25 cellular contexts compared by ENCODE assay signal in the genomic region with DNA sequence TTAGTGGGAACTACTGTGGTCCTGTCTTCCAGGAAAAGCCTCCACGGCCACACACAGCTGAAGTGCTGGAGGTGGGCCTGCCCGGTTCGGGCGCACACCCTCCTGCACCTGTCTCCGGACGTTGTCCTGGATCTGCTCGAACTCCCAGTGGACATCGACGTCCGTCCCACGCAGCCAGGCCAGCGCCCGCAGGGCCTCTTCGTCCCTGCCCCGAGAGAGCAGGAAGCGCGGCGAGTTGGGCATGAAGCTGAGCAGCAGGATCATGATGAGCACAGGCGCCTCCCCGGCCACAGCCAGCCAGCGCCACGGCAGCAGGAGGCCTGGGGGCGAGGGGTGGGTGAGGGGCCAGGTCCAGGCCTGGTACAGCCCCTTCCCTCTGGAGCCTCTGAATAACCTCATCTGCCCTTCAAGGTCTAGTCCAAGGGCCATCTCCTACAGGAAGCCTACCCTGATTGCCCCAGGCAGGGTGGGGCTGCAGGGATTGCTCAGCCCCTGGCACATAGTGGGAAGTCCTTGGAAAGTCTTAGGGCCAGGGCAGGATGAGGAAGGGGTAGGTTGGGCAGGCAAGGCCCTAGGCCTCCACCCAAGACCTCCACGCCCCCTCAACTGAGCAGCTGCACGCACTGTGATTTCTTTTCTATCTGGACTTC. TPM values are rescaled to one million over a fixed set of nuclear protein-coding genes. Genes with fewer than 3 reads are reported as not detected.
A peak's percentile ranks its signal among the peaks of the same experiment; 100 is the strongest.
DNase-seq lines count a peak whose midpoint lies in the region; ATAC-seq and TF ChIP-seq lines count a peak whose summit lies in the region.
"Had no signal": no experiment of that assay in that cellular context is flagged by ENCODE, and none has a peak within 500 bp of the region (broad histone marks: within the 10 kb centered on the region; RNA-seq: fewer than 3 reads in every experiment).

No MANE protein-coding gene starts in this region.

- TF ChIP-seq POLR2A in heart left ventricle (IDR thresholded peaks at IDR 0.05) (no peak), breast epithelium (IDR thresholded peaks at IDR 0.05) (no peak)

- ATAC-seq in right cardiac atrium = no peak
- no peak for ATAC-seq in heart left ventricle
- no peak for ATAC-seq in left lobe of liver
- ATAC-seq: Panc1 had no signal

- intact Hi-C loops in right cardiac atrium (cut with DNase I) (no loop called here), heart left ventricle (cut with DNase I) (no loop called here), breast epithelium (cut with DNase I; ENCODE audit: low total_unique reads) (no loop called here)
- intact Hi-C loops in dendritic cell treated with granulocyte-macrophage colony-stimulating factor and Interleukin-4, amounts not matched to agents 40 ng/mL and 50 ng/mL, for 4 days (cut with micrococcal nuclease) = loop anchor here (5.0 kb wide), 1 partner anchor 118 kb away; the partner anchor contains the start of genes SURF1 and SURF2

- peak overlapping the region; percentile 38 for H3K9ac ChIP-seq in NT2/D1 (ENCODE audit: insufficient read length, low read depth)
- H3K9ac ChIP-seq: GM23248 had no signal

- peaks cover 71% of the 10 kb centered on the region for H3K36me3 Mint-ChIP-seq in dendritic cell treated with granulocyte-macrophage colony-stimulating factor and Interleukin-4, amounts not matched to agents 40 ng/mL and 50 ng/mL, for 4 days (ENCODE audit: low read depth)

- H3K9me3 Mint-ChIP-seq in dendritic cell treated with granulocyte-macrophage colony-stimulating factor and Interleukin-4, amounts not matched to agents 40 ng/mL and 50 ng/mL, for 4 days = no peaks in the 10 kb centered on the region

- DNase-seq in right cardiac atrium (peak in 2 of 3 donors; percentile 26 to 66), heart left ventricle (no peak), NT2/D1 (ENCODE audit: low read depth, low spot score) (no peak), SK-N-DZ (ENCODE audit: low spot score) (no peak), AML-193 (lab: John Stamatoyannopoulos, UW) (no peak), breast epithelium (ENCODE audit: low spot score in 2 of 2) (no peak), left lobe of liver (ENCODE audit: low spot score) (no peak)
- DNase-seq: ACHN, DMS153, GM23248, H7, NCI-H1048, NCI-H1417, NCI-H1694 treated with DMSO at 0.1 percent for 48 hours, NCI-H2081, NCI-H2227 treated with DMSO at 0.1 percent for 48 hours, NCI-H526 treated with DMSO at 0.1 percent for 48 hours, SHP77 treated with DMSO at 0.1 percent for 48 hours had no signal

- peaks cover 86% of the 10 kb centered on the region for H3K4me1 Mint-ChIP-seq in dendritic cell treated with granulocyte-macrophage colony-stimulating factor and Interleukin-4, amounts not matched to agents 40 ng/mL and 50 ng/mL, for 4 days (ENCODE audit: low read depth)

- peaks cover 7% of the 10 kb centered on the region for H3K27me3 Mint-ChIP-seq in dendritic cell treated with granulocyte-macrophage colony-stimulating factor and Interleukin-4, amounts not matched to agents 40 ng/mL and 50 ng/mL, for 4 days

- H3K4me3 ChIP-seq in right cardiac atrium (ENCODE audit: low read length) = no peak overlapping the region
- peak overlapping the region in 1 of 12 donors; percentile 20 for H3K4me3 ChIP-seq in heart left ventricle
- no peak overlapping the region for H3K4me3 ChIP-seq in NT2/D1 (ENCODE audit: insufficient read length, low read depth)
- no peak overlapping the region for H3K4me3 ChIP-seq in breast epithelium
- H3K4me3 ChIP-seq: GM23248, SK-N-MC had no signal

- peak overlapping the region; percentile 86 for H3K4me3 Mint-ChIP-seq in dendritic cell treated with granulocyte-macrophage colony-stimulating factor and Interleukin-4, amounts not matched to agents 40 ng/mL and 50 ng/mL, for 4 days

- H3K9me3 ChIP-seq in right cardiac atrium (ENCODE audit: control insufficient read depth, low read length) (no peaks in the 10 kb centered on the region), heart left ventricle (no peaks in the 10 kb centered on the region), NT2/D1 (ENCODE audit: insufficient read depth, low read length) (no peaks in the 10 kb centered on the region), breast epithelium (no peaks in the 10 kb centered on the region)

- H3K4me1 ChIP-seq in right cardiac atrium (ENCODE audit: control insufficient read depth, insufficient read depth, low read length) (no peaks in the 10 kb centered on the region), heart left ventricle (peaks cover 0 to 71% (median 17%) of the 10 kb centered on the region in 12 donors), NT2/D1 (ENCODE audit: insufficient read depth, insufficient read length) (peaks cover 13% of the 10 kb centered on the region), breast epithelium (no peaks in the 10 kb centered on the region)

- H3K27me3 ChIP-seq in right cardiac atrium (ENCODE audit: control insufficient read depth, insufficient read depth) (no peaks in the 10 kb centered on the region), heart left ventricle (no peaks in the 10 kb centered on the region), NT2/D1 (ENCODE audit: insufficient read depth, insufficient read length) (peaks cover 9% of the 10 kb centered on the region), breast epithelium (peaks cover 0 to 5% of the 10 kb centered on the region in 2 donors)

- peaks cover 0 to 50% (median 3%) of the 10 kb centered on the region in 9 donors for H3K36me3 ChIP-seq in heart left ventricle
- peaks cover 70% of the 10 kb centered on the region for H3K36me3 ChIP-seq in NT2/D1 (ENCODE audit: insufficient read depth, insufficient read length, low read length)
- no peaks in the 10 kb centered on the region for H3K36me3 ChIP-seq in breast epithelium

- 94% methylated on average over 25 of the region's 25 CpGs for WGBS in right cardiac atrium
- 94 to 96% (median 95%) methylated on average over 19 to 25 of the region's 25 CpGs for WGBS in heart left ventricle, 4 donors

- no peak overlapping the region for H3K27ac ChIP-seq in right cardiac atrium (ENCODE audit: low read length)
- no peak overlapping the region for H3K27ac ChIP-seq in heart left ventricle
- H3K27ac ChIP-seq in breast epithelium = no peak overlapping the region
- H3K27ac ChIP-seq: 22Rv1, C4-2B, GM23248, SK-N-MC had no signal

- peak overlapping the region; percentile 79 for H3K27ac Mint-ChIP-seq in dendritic cell treated with granulocyte-macrophage colony-stimulating factor and Interleukin-4, amounts not matched to agents 40 ng/mL and 50 ng/mL, for 4 days

- TF ChIP-seq CTCF in heart left ventricle (IDR thresholded peaks at IDR 0.05) (no peak), breast epithelium (IDR thresholded peaks at IDR 0.05) (no peak)

RNA-seq across cellular contexts. Expression of gene SLC2A6, which starts 3.5 kb away (rescaled TPM):
- total RNA-seq in right cardiac atrium (1 to 10 TPM; 1.7 to 4.0 (median 3.6) TPM), heart left ventricle (10 to 100 TPM in 1 of 9 donors, 1 to 10 TPM in 8; 1.8 to 10.4 (median 3.2) TPM), breast epithelium (1 to 10 TPM; 1.8 to 2.0 (median 1.8) TPM), left lobe of liver (1.3 TPM)
- polyA plus RNA-seq in right cardiac atrium (3.7 TPM), heart left ventricle (1 to 10 TPM; 2.7 to 4.9 TPM)
- 12.3 and 16.2 TPM in 2 replicates for polyA plus RNA-seq in SK-N-DZ (2014; cell fraction: cytosol; rRNA removed)
- polyA plus RNA-seq in SK-N-DZ (2014; cell fraction: nucleus; rRNA removed) = 11.7 and 14.6 TPM in 2 replicates

RNA-seq across cellular contexts. Expression of gene CACFD1, which starts 15.6 kb away (rescaled TPM):
- total RNA-seq in right cardiac atrium = 10 to 100 TPM; 10.8 to 13.9 (median 13.8) TPM
- 12.8 TPM for polyA plus RNA-seq in right cardiac atrium
- total RNA-seq in heart left ventricle = 10 to 100 TPM in 7 of 9 donors, 1 to 10 TPM in 2; 8.0 to 15.3 (median 11.6) TPM
- 10 to 100 TPM; 10.9 to 21.9 TPM for polyA plus RNA-seq in heart left ventricle
- polyA plus RNA-seq in SK-N-DZ (2014; cell fraction: cytosol; rRNA removed) = 18.9 and 19.6 TPM in 2 replicates
- polyA plus RNA-seq in SK-N-DZ (2014; cell fraction: nucleus; rRNA removed) = 14.7 and 19.8 TPM in 2 replicates
- total RNA-seq in breast epithelium = 10 to 100 TPM in 2 of 3 donors, 1 to 10 TPM in 1; 5.0 to 19.5 (median 13.4) TPM
- total RNA-seq in left lobe of liver = 30.0 TPM

RNA-seq across cellular contexts. Expression of gene MYMK, which starts 49.3 kb away (rescaled TPM):
- not detected for total RNA-seq in right cardiac atrium
- polyA plus RNA-seq in right cardiac atrium = not detected
- not detected for total RNA-seq in heart left ventricle
- polyA plus RNA-seq in heart left ventricle = not detected
- not detected in 2 replicates for polyA plus RNA-seq in SK-N-DZ (2014; cell fraction: cytosol; rRNA removed)
- polyA plus RNA-seq in SK-N-DZ (2014; cell fraction: nucleus; rRNA removed) = not detected in 2 replicates
- total RNA-seq in breast epithelium = not detected
- not detected for total RNA-seq in left lobe of liver
- total RNA-seq: GM23248, H7, NCI-H460, OCI-LY7 had no signal
- polyA plus RNA-seq: GM23248 had no signal

RNA-seq across cellular contexts. Expression of gene ADAMTS13, which starts 53.2 kb away (rescaled TPM):
- total RNA-seq in right cardiac atrium = 1 to 10 TPM; 2.1 to 4.1 (median 3.5) TPM
- polyA plus RNA-seq in right cardiac atrium = 4.6 TPM
- 1 to 10 TPM; 1.0 to 3.7 (median 2.7) TPM for total RNA-seq in heart left ventricle
- polyA plus RNA-seq in heart left ventricle = 1 to 10 TPM in 1 of 2 donors, under 1 TPM in 1; 0.64 to 5.8 TPM
- 1.1 and 2.9 TPM in 2 replicates for polyA plus RNA-seq in SK-N-DZ (2014; cell fraction: cytosol; rRNA removed)
- 18.7 and 20.6 TPM in 2 replicates for polyA plus RNA-seq in SK-N-DZ (2014; cell fraction: nucleus; rRNA removed)
- 1 to 10 TPM in 1 of 3 donors, under 1 TPM in 2; 0.88 to 2.9 (median 0.96) TPM for total RNA-seq in breast epithelium
- 21.4 TPM for total RNA-seq in left lobe of liver

RNA-seq across cellular contexts. Expression of gene REXO4, which starts 57.6 kb away (rescaled TPM):
- total RNA-seq in right cardiac atrium = 10 to 100 TPM; 11.9 to 16.3 (median 15.0) TPM
- 10.5 TPM for polyA plus RNA-seq in right cardiac atrium
- total RNA-seq in heart left ventricle = 10 to 100 TPM in 8 of 9 donors, 1 to 10 TPM in 1; 9.6 to 21.5 (median 13.7) TPM
- polyA plus RNA-seq in heart left ventricle = 10 to 100 TPM; 10.7 to 30.6 TPM
- 17.9 and 21.2 TPM in 2 replicates for polyA plus RNA-seq in SK-N-DZ (2014; cell fraction: cytosol; rRNA removed)
- 14.0 and 14.5 TPM in 2 replicates for polyA plus RNA-seq in SK-N-DZ (2014; cell fraction: nucleus; rRNA removed)
- 10 to 100 TPM; 14.2 to 20.5 (median 18.7) TPM for total RNA-seq in breast epithelium
- total RNA-seq in left lobe of liver = 12.3 TPM

Comparison
In these comparisons a context has a peak if more than half of its experiments do, and no peak if none do; other contexts are left out.
1. DNase-seq: peak in right cardiac atrium (2 of 3); none in heart left ventricle (0 of 5), NT2/D1 (single experiment), SK-N-DZ (single experiment), AML-193 (0 of 2), breast epithelium (0 of 2) and left lobe of liver (single experiment).